8 cellular contexts compared by ENCODE assay signal in the genomic region with DNA sequence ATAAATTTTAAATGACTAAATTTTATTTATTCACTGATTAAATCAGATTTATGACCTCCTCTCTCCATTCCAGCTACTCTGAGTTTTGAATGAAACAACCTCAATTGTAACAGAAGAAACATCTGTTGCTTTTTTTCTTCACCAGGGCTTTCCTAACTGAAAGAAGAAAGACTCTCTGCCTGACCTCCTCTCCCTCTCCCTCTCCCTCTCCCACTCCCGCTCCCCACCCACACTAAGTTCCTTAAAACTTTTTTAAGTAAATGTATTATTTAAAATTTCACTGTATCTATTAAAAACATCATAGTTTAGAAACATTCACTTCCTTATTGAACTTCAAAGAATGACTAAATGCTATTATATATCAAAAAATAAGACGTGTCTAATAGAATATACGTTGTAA.
DNase-seq lines count a peak whose midpoint lies in the region; ATAC-seq and TF ChIP-seq lines count a peak whose summit lies in the region.

No MANE protein-coding gene starts in this region.

- H3K36me3 Mint-ChIP-seq in endothelial cell (ENCODE audit: low read depth, unreplicated experiment) (no peaks in the 10 kb centered on the region), progenitor cell of endocrine pancreas (ENCODE audit: insufficient read depth) (peaks cover 18% of the 10 kb centered on the region)

- H3K27ac Mint-ChIP-seq in endothelial cell (ENCODE audit: unreplicated experiment) (peak overlapping the region; percentile 70), progenitor cell of endocrine pancreas (peak overlapping the region; percentile 91)

- DNase-seq in GM12864 (ENCODE audit: low read depth) = no peak
- peak; percentile 26 for DNase-seq in NCI-H2171 treated with DMSO at 0.1 percent for 48 hours (lab: John Stamatoyannopoulos, UW)
- DNase-seq in endothelial cell (ENCODE audit: low spot score) = no peak
- DNase-seq in progenitor cell of endocrine pancreas (ENCODE audit: low spot score, unreplicated experiment) = no peak
- DNase-seq in globus pallidus (ENCODE audit: low spot score) = no peak
- no peak for DNase-seq in kidney glomerular epithelial cell (lab: John Stamatoyannopoulos, UW)
- no peak for DNase-seq in omental fat pad (ENCODE audit: low spot score)
- DNase-seq in NCI-H510A treated with DMSO at 0.1 percent for 48 hours (lab: John Stamatoyannopoulos, UW) = no peak

- H3K4me3 ChIP-seq in GM12864 (ENCODE audit: low read depth, low read length) = peak overlapping the region; percentile 36

- peak overlapping the region; percentile 89 for H3K4me3 Mint-ChIP-seq in endothelial cell (ENCODE audit: unreplicated experiment)
- H3K4me3 Mint-ChIP-seq in progenitor cell of endocrine pancreas (ENCODE audit: low read depth) = peak overlapping the region; percentile 88

- ATAC-seq in omental fat pad (ENCODE audit: low FRiP score) = no peak

- H3K9me3 Mint-ChIP-seq in endothelial cell (ENCODE audit: unreplicated experiment) (no peaks in the 10 kb centered on the region), progenitor cell of endocrine pancreas (ENCODE audit: low read depth) (no peaks in the 10 kb centered on the region)

- H3K27me3 Mint-ChIP-seq in endothelial cell (ENCODE audit: unreplicated experiment) = no peaks in the 10 kb centered on the region
- H3K27me3 Mint-ChIP-seq in progenitor cell of endocrine pancreas = no peaks in the 10 kb centered on the region

- TF ChIP-seq CTCF in GM12864 (IDR thresholded peaks at IDR 0.05; ENCODE audit: low read depth, low read length, missing control alignments) = no peak
- TF ChIP-seq CTCF in endothelial cell (IDR thresholded peaks at IDR 0.05; ENCODE audit: unreplicated experiment) = no peak
- TF ChIP-seq CTCF in progenitor cell of endocrine pancreas (IDR thresholded peaks at IDR 0.05; ENCODE audit: unreplicated experiment) = no peak
- TF ChIP-seq CTCF in omental fat pad (IDR thresholded peaks at IDR 0.05) = no peak

- H3K4me1 Mint-ChIP-seq in endothelial cell (ENCODE audit: unreplicated experiment) (no peaks in the 10 kb centered on the region), progenitor cell of endocrine pancreas (ENCODE audit: low read depth) (peaks cover 27% of the 10 kb centered on the region)
